In the genomic region with DNA sequence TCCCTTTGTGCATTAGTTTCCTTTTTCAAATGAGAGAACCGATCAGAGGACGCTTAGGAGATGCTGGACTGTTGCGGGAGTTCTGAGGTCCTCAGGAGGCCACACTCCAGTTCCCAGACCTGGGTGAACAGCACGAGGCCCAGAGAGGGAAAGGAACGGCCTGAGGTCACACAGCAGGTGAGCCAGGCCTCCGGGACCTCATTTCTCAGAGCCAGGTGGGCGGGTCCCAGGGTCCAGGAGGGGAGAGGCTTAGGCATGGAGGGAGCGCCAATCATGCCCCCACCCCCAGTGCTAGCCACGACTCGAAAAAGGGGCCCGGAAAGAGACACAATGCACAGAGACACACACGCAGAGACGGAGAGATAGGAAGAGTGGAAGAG, we compare ENCODE assay signal across 13 cellular contexts. TPM values are rescaled to one million over a fixed set of nuclear protein-coding genes. Genes with fewer than 3 reads are reported as not detected.
DNase-seq lines count a peak whose midpoint lies in the region; TF ChIP-seq lines count a peak whose summit lies in the region.
"Had no signal": no experiment of that assay in that cellular context is flagged by ENCODE, and none has a peak within 500 bp of the region (broad histone marks: within the 10 kb centered on the region; RNA-seq: fewer than 3 reads in every experiment).

No MANE protein-coding gene starts in this region.

- H3K27me3 ChIP-seq in dorsolateral prefrontal cortex (no peaks in the 10 kb centered on the region), esophagus muscularis mucosa (peaks cover 15 to 52% (median 45%) of the 10 kb centered on the region in 4 donors)
- H3K27me3 ChIP-seq: SJCRH30 had no signal

- H3K27ac Mint-ChIP-seq in osteocyte (ENCODE audit: unreplicated experiment) = no peak overlapping the region

- 48% methylated on average over 13 of the region's 13 CpGs for WGBS in esophagus muscularis mucosa

- peaks cover 30% of the 10 kb centered on the region for H3K27me3 Mint-ChIP-seq in osteocyte (ENCODE audit: unreplicated experiment)

- H3K4me1 Mint-ChIP-seq in osteocyte (ENCODE audit: unreplicated experiment) = peaks cover 16% of the 10 kb centered on the region

- peaks cover 0 to 4% (median 0%) of the 10 kb centered on the region in 4 donors for H3K9me3 ChIP-seq in esophagus muscularis mucosa
- H3K9me3 ChIP-seq: SJCRH30 had no signal

- DNase-seq in SHP77 (lab: John Stamatoyannopoulos, UW) = peak; percentile 61 to 74
- DNase-seq in SHP77 treated with DMSO at 0.1 percent for 48 hours (lab: John Stamatoyannopoulos, UW) = no peak
- no peak for DNase-seq in dorsolateral prefrontal cortex
- DNase-seq in osteocyte (ENCODE audit: extremely low spot score, unreplicated experiment) = no peak
- no peak for DNase-seq in esophagus muscularis mucosa (ENCODE audit: extremely low spot score)
- DNase-seq in GM19240 (ENCODE audit: insufficient read length, low spot score) = no peak
- DNase-seq: ACHN; activated CD4-positive, CD25-positive, alpha-beta regulatory T cell treated with anti-CD3 and anti-CD28 coated beads, Interleukin-2, amount 50 U/mL, for 72 hours; MM.1S; SJCRH30; stimulated activated naive CD4-positive, alpha-beta T cell treated with Interleukin-2 at 50 U/mL for 16 hours had no signal

- intact Hi-C loops in dorsolateral prefrontal cortex (cut with DNase I) = loop anchor here in 1 of 2 donors (1.0 kb wide), 1 partner anchor 22 kb away; no protein-coding TSS in a partner anchor
- intact Hi-C loops in esophagus muscularis mucosa (cut with DNase I) = no loop called here

- H3K36me3 ChIP-seq in esophagus muscularis mucosa = peaks cover 4 to 10% (median 7%) of the 10 kb centered on the region in 4 donors
- H3K36me3 ChIP-seq: SJCRH30 had no signal

- H3K4me3 ChIP-seq in dorsolateral prefrontal cortex = peak overlapping the region; percentile 48 to 95 (median 86)
- H3K4me3 ChIP-seq in esophagus muscularis mucosa = peak overlapping the region in 1 of 4 donors; percentile 33
- H3K4me3 ChIP-seq: SJCRH30 had no signal

- H3K27ac ChIP-seq in dorsolateral prefrontal cortex (peak overlapping the region in 58 of 59 donors; percentile 19 to 100 (median 98)), esophagus muscularis mucosa (replicated peaks in 1 of 4) (no peak overlapping the region)
- H3K27ac ChIP-seq: SJCRH30 had no signal

- peak overlapping the region; percentile 14 for H3K4me3 Mint-ChIP-seq in osteocyte (ENCODE audit: unreplicated experiment)

- H3K9me3 Mint-ChIP-seq in osteocyte (ENCODE audit: unreplicated experiment) = no peaks in the 10 kb centered on the region

- no peak for TF ChIP-seq CTCF in dorsolateral prefrontal cortex (IDR thresholded peaks at IDR 0.05 in 54 of 56, conservative IDR thresholded peaks at IDR 0.05 in 2 of 56; ENCODE audit: low read depth in 1 of 56, partially characterized antibody in 56 of 56)
- TF ChIP-seq CTCF in osteocyte (IDR thresholded peaks at IDR 0.05) = no peak
- TF ChIP-seq CTCF in esophagus muscularis mucosa (IDR thresholded peaks at IDR 0.05) = no peak

- no peak for TF ChIP-seq POLR2A in esophagus muscularis mucosa (IDR thresholded peaks at IDR 0.05; ENCODE audit: low read depth)

- no peaks in the 10 kb centered on the region for H3K36me3 Mint-ChIP-seq in osteocyte (ENCODE audit: unreplicated experiment)

- peaks cover 36 to 45% (median 44%) of the 10 kb centered on the region in 4 donors for H3K4me1 ChIP-seq in esophagus muscularis mucosa
- H3K4me1 ChIP-seq: SJCRH30 had no signal

- TF ChIP-seq EP300 in esophagus muscularis mucosa (IDR thresholded peaks at IDR 0.05) = no peak

RNA-seq across cellular contexts. Expression of gene ELAVL3, which starts 1.8 kb away (rescaled TPM):
- 100 to 1,000 TPM; 121 to 226 (median 173) TPM for total RNA-seq in dorsolateral prefrontal cortex
- total RNA-seq in osteocyte = not detected in 2 replicates
- total RNA-seq in esophagus muscularis mucosa = under 1 TPM; under 0.01 to 0.69 (median 0.31) TPM
- total RNA-seq: Daoy, omental fat pad, SJCRH30 had no signal

RNA-seq across cellular contexts. Expression of gene ZNF653, which starts 26.6 kb away (rescaled TPM):
- 10 to 100 TPM; 10.4 to 33.2 (median 19.5) TPM for total RNA-seq in dorsolateral prefrontal cortex
- 10.3 and 15.1 TPM in 2 replicates for total RNA-seq in osteocyte
- 10 to 100 TPM in 1 of 4 donors, 1 to 10 TPM in 3; 9.1 to 13.9 (median 9.4) TPM for total RNA-seq in esophagus muscularis mucosa

RNA-seq across cellular contexts. Expression of gene PRKCSH, which starts 43.6 kb away (rescaled TPM):
- total RNA-seq in dorsolateral prefrontal cortex = 100 to 1,000 TPM; 166 to 389 (median 218) TPM
- 398 and 415 TPM in 2 replicates for total RNA-seq in osteocyte
- total RNA-seq in esophagus muscularis mucosa = 100 to 1,000 TPM in 2 of 4 donors, 10 to 100 TPM in 2; 81.0 to 141 (median 98.7) TPM

RNA-seq across cellular contexts. Expression of gene ODAD3, which starts 44.2 kb away (rescaled TPM):
- 10 to 100 TPM in 3 of 120 experiments, 1 to 10 TPM in 117; 1.5 to 15.0 (median 4.5) TPM for total RNA-seq in dorsolateral prefrontal cortex
- not detected in 2 replicates for total RNA-seq in osteocyte
- under 1 TPM in 2 of 4 donors, not detected in 2; 0.39 to 0.83 TPM for total RNA-seq in esophagus muscularis mucosa
- total RNA-seq: Daoy had no signal

RNA-seq across cellular contexts. Expression of gene ECSIT, which starts 49.9 kb away (rescaled TPM):
- total RNA-seq in dorsolateral prefrontal cortex (10 to 100 TPM; 46.5 to 84.8 (median 66.3) TPM), osteocyte (28.9 and 30.0 TPM in 2 replicates), esophagus muscularis mucosa (10 to 100 TPM; 72.7 to 97.5 (median 81.8) TPM)

Comparison
In these comparisons a context has a peak if more than half of its experiments do, and no peak if none do; other contexts are left out.
1. DNase-seq: peak in SHP77 (2 of 2); none in SHP77 treated with DMSO at 0.1 percent for 48 hours (single experiment), dorsolateral prefrontal cortex (0 of 10), osteocyte (single experiment), esophagus muscularis mucosa (single experiment) and GM19240 (single experiment).
2. H3K27ac ChIP-seq: peak in dorsolateral prefrontal cortex (58 of 59); none in esophagus muscularis mucosa (0 of 4).
3. RNA of gene ELAVL3, which starts 1.8 kb away (total RNA-seq): 121 to 226 TPM in dorsolateral prefrontal cortex; under 0.01 to 0.69 TPM in esophagus muscularis mucosa and not detected in osteocyte; every median in the first group is over 10 times any median in the second.